8 cellular contexts compared by ENCODE assay signal in genomic region chr15:56918046-56918906, GRCh38. TPM values are rescaled to one million over a fixed set of nuclear protein-coding genes. Genes with fewer than 3 reads are reported as not detected.
DNase-seq lines count a peak whose midpoint lies in the region; ATAC-seq and TF ChIP-seq lines count a peak whose summit lies in the region.

Gene TCF12, plus strand, starts transcription at chr15:56918644. Its CDS starts 1,270 bp downstream, at chr15:56919914.

- intact Hi-C loops in dorsolateral prefrontal cortex (cut with DNase I) = loop anchor here (1.0 to 10.0 kb wide), 9 partner anchors 31 to 387 kb away; partner anchors contain the start of gene ZNF280D (in 2 of the 2)
- intact Hi-C loops in lower leg skin (cut with DNase I; ENCODE audit: low total_unique reads) = no loop called here

- peaks cover 39% of the 10 kb centered on the region for H3K4me1 ChIP-seq in CD4-positive, CD25-positive, alpha-beta regulatory T cell (ENCODE audit: control insufficient read depth, insufficient read depth, low read length, poor library complexity, severe bottlenecking)

- peak in 53 of 56 donors; percentile 29 to 77 (median 56) for TF ChIP-seq CTCF in dorsolateral prefrontal cortex (IDR thresholded peaks at IDR 0.05 in 54 of 56, conservative IDR thresholded peaks at IDR 0.05 in 2 of 56; ENCODE audit: low read depth in 1 of 56, partially characterized antibody in 56 of 56)
- no peak for TF ChIP-seq CTCF in lower leg skin (IDR thresholded peaks at IDR 0.05)

- H3K4me1 Mint-ChIP-seq in CD4-positive, CD25-positive, alpha-beta regulatory T cell = peaks cover 30 to 66% (median 47%) of the 10 kb centered on the region in 4 donors

- no peak for TF ChIP-seq POLR2A in lower leg skin (IDR thresholded peaks at IDR 0.05)

- H3K27ac ChIP-seq in CD4-positive, CD25-positive, alpha-beta regulatory T cell (ENCODE audit: insufficient read depth, low read length, poor library complexity, severe bottlenecking) = peak within 1 kb of the TSS; percentile 79
- peak within 1 kb of the TSS; percentile 83 to 99 (median 97) for H3K27ac ChIP-seq in dorsolateral prefrontal cortex

- H3K27ac Mint-ChIP-seq in CD4-positive, CD25-positive, alpha-beta regulatory T cell = peak within 1 kb of the TSS; percentile 81 to 92 (median 89)

- H3K27me3 ChIP-seq in CD4-positive, CD25-positive, alpha-beta regulatory T cell (ENCODE audit: control insufficient read depth, insufficient read depth, low read length) = no peaks in the 10 kb centered on the region
- no peaks in the 10 kb centered on the region for H3K27me3 ChIP-seq in dorsolateral prefrontal cortex

- H3K4me3 Mint-ChIP-seq in CD4-positive, CD25-positive, alpha-beta regulatory T cell = peak within 1 kb of the TSS; percentile 91 to 97 (median 94)

- peak; percentile 83 to 95 (median 92) for DNase-seq in CD4-positive, CD25-positive, alpha-beta regulatory T cell
- DNase-seq in NCI-H774 (lab: John Stamatoyannopoulos, UW) = peak; percentile 94
- DNase-seq in activated CD4-positive, alpha-beta T cell treated with anti-CD3 and anti-CD28 coated beads, Interleukin-2, amount 50 U/mL, for 48 hours = peak; percentile 92 to 93
- DNase-seq in dorsolateral prefrontal cortex = peak; percentile 76 to 94 (median 87)
- peak; percentile 87 to 98 for DNase-seq in lower leg skin (ENCODE audit: low spot score in 2 of 2)
- DNase-seq in stimulated activated CD4-positive, alpha-beta T cell treated with anti-CD3 and anti-CD28 coated beads, Interleukin-4, amount 100 ng/mL, for 48 hours (ENCODE audit: low read depth in 2 of 2) = peak; percentile 85 to 90

- peak; percentile 77 to 79 for ATAC-seq in CD4-positive, CD25-positive, alpha-beta regulatory T cell (ENCODE audit: low read depth in 2 of 2)
- ATAC-seq in GM19395 (IDR thresholded peaks at IDR 0.05; ENCODE audit: unreplicated experiment) (peak; percentile 76), HG03565 (IDR thresholded peaks at IDR 0.05; ENCODE audit: unreplicated experiment) (peak; percentile 54)

- peaks cover 5% of the 10 kb centered on the region for H3K27me3 Mint-ChIP-seq in CD4-positive, CD25-positive, alpha-beta regulatory T cell

- H3K9me3 Mint-ChIP-seq in CD4-positive, CD25-positive, alpha-beta regulatory T cell = no peaks in the 10 kb centered on the region

- H3K9me3 ChIP-seq in CD4-positive, CD25-positive, alpha-beta regulatory T cell (ENCODE audit: control insufficient read depth in 2 of 2, low read length in 2 of 2) = no peaks in the 10 kb centered on the region

- H3K36me3 Mint-ChIP-seq in CD4-positive, CD25-positive, alpha-beta regulatory T cell = peaks cover 6% of the 10 kb centered on the region

- no peaks in the 10 kb centered on the region for H3K36me3 ChIP-seq in CD4-positive, CD25-positive, alpha-beta regulatory T cell (ENCODE audit: control insufficient read depth, insufficient read depth, low read length)

- H3K4me3 ChIP-seq in CD4-positive, CD25-positive, alpha-beta regulatory T cell (ENCODE audit: low read depth, low read length) = peak within 1 kb of the TSS; percentile 87
- peak within 1 kb of the TSS; percentile 71 to 98 (median 87) for H3K4me3 ChIP-seq in dorsolateral prefrontal cortex
- peak within 1 kb of the TSS; percentile 95 for H3K4me3 ChIP-seq in lower leg skin (ENCODE audit: low read depth, poor library complexity, severe bottlenecking)

- 0 to 2% methylated on average over 35 to 60 of the region's 93 CpGs for WGBS in lower leg skin, 2 donors

RNA-seq across cellular contexts. Expression of gene TCF12, which starts in this region (rescaled TPM):
- 83.7 TPM for total RNA-seq in CD4-positive, CD25-positive, alpha-beta regulatory T cell
- 10 to 100 TPM; 45.7 to 71.6 (median 63.7) TPM for polyA plus RNA-seq in CD4-positive, CD25-positive, alpha-beta regulatory T cell
- total RNA-seq in dorsolateral prefrontal cortex (100 to 1,000 TPM in 76 of 120 experiments, 10 to 100 TPM in 44; 63.4 to 217 (median 109) TPM), lower leg skin (100 to 1,000 TPM in 1 of 4 donors, 10 to 100 TPM in 3; 50.5 to 117 (median 89.8) TPM)

Comparison
In these comparisons a context has a peak if more than half of its experiments do, and no peak if none do; other contexts are left out.
1. Peak in every context shown above with its lines: DNase-seq, ATAC-seq, H3K4me3 ChIP-seq and H3K27ac ChIP-seq.
2. CTCF ChIP-seq: peak in dorsolateral prefrontal cortex (53 of 56); none in lower leg skin (0 of 3).